33 cellular contexts compared by ENCODE assay signal in genomic region chr3:183332487-183332886, GRCh38.
"Had no signal": no experiment of that assay in that cellular context is flagged by ENCODE, and none has a peak within 500 bp of the region (broad histone marks: within the 10 kb centered on the region; RNA-seq: fewer than 3 reads in every experiment).

No MANE protein-coding gene starts in this region.

- H3K27ac ChIP-seq: adrenal gland, body of pancreas, brain microvascular endothelial cell, breast epithelium, VCaP had no signal

- H3K27me3 ChIP-seq: adrenal gland, body of pancreas, brain microvascular endothelial cell, breast epithelium had no signal

- H3K4me1 ChIP-seq: breast epithelium had no signal

- FAIRE-seq: astrocyte, TTC549 had no signal

- ATAC-seq: activated CD8-positive, alpha-beta T cell treated with anti-CD3 and anti-CD28 coated beads for 36 hours; activated naive CD4-positive, alpha-beta T cell treated with anti-CD3 and anti-CD28 coated beads, Interleukin-2, amount 50 U/mL, for 72 hours; activated T-cell treated with anti-CD3 and anti-CD28 coated beads, Interleukin-2, amount 50 U/mL, for 4 hours; activated T-cell treated with anti-CD3 and anti-CD28 coated beads, Interleukin-2, amount 50 U/mL, for 72 hours; activated T-helper 17 cell treated with anti-CD3 and anti-CD28 coated beads, Interleukin-2, amount 50 U/mL, for 72 hours; body of pancreas had no signal

- H3K4me3 ChIP-seq: adrenal gland, body of pancreas, breast epithelium had no signal

- H3K9me3 ChIP-seq: adrenal gland, body of pancreas, breast epithelium had no signal

- DNase-seq: activated B cell treated with CpG ODN at 0.5 μM for 24 hours; activated CD4-positive, alpha-beta memory T cell treated with anti-CD3 and anti-CD28 coated beads for 36 hours; activated CD4-positive, alpha-beta T cell treated with anti-CD3 and anti-CD28 coated beads for 4 hours; activated CD4-positive, alpha-beta T cell treated with anti-CD3 and anti-CD28 coated beads, Interleukin-2, amount 10 ng/mL, durations not matched to agents 24 days and 14 days; activated CD4-positive, alpha-beta T cell treated with anti-CD3 and anti-CD28 coated beads, Interleukin-2, amount 50 U/mL, for 1 hour; activated CD4-positive, alpha-beta T cell treated with anti-CD3 and anti-CD28 coated beads, Interleukin-2, amount 50 U/mL, for 4 hours; activated CD4-positive, CD25-positive, alpha-beta regulatory T cell treated with anti-CD3 and anti-CD28 coated beads, Interleukin-2, amount 50 U/mL, for 72 hours; activated CD8-positive, alpha-beta memory T cell treated with anti-CD3 and anti-CD28 coated beads, Interleukin-2, amount 50 U/mL, for 4 hours; activated CD8-positive, alpha-beta T cell treated with anti-CD3 and anti-CD28 coated beads for 36 hours; activated effector memory CD4-positive, alpha-beta T cell treated with anti-CD3 and anti-CD28 coated beads, Interleukin-2, amount 50 U/mL, for 16 hours; activated gamma-delta T cell treated with Interleukin-2 at 50 U/mL for 16 hours; activated naive CD4-positive, alpha-beta T cell; activated naive CD4-positive, alpha-beta T cell treated with anti-CD3 and anti-CD28 coated beads for 36 hours; activated naive CD4-positive, alpha-beta T cell treated with anti-CD3 and anti-CD28 coated beads, Interleukin-2, amount 50 U/mL, for 16 hours; activated naive CD8-positive, alpha-beta T cell treated with anti-CD3 and anti-CD28 coated beads for 36 hours; activated T-cell treated with anti-CD3 and anti-CD28 coated beads for 4 hours; activated T-cell treated with anti-CD3 and anti-CD28 coated beads, Interleukin-2, amount 50 U/mL, for 1 hour; activated T-cell treated with anti-CD3 and anti-CD28 coated beads, Interleukin-2, amount 50 U/mL, for 4 hours; activated T-cell treated with anti-CD3 and anti-CD28 coated beads, Interleukin-2, amount 50 U/mL, for 72 hours; adrenal gland; amniotic stem cell; aorta; body of pancreas; brain microvascular endothelial cell; central memory CD4-positive, alpha-beta T cell; T-helper 2 cell; T-helper 9 cell had no signal

- H3K36me3 ChIP-seq: adrenal gland, brain microvascular endothelial cell, breast epithelium had no signal
